In genomic region chr12:104763163-104763805, GRCh38 we compare ENCODE assay signal across 12 cellular contexts.
DNase-seq lines count a peak whose midpoint lies in the region; ATAC-seq and TF ChIP-seq lines count a peak whose summit lies in the region.
"Had no signal": no experiment of that assay in that cellular context is flagged by ENCODE, and none has a peak within 500 bp of the region (broad histone marks: within the 10 kb centered on the region; RNA-seq: fewer than 3 reads in every experiment).

No MANE protein-coding gene starts in this region.

- peak overlapping the region; percentile 3 for H3K27ac Mint-ChIP-seq in activated CD8-positive, alpha-beta T cell treated with anti-CD3 and anti-CD28 coated beads for 36 hours
- peak overlapping the region; percentile 76 to 96 for H3K27ac Mint-ChIP-seq in natural killer cell treated with Interleukin-12 subunit alpha and Interleukin-12 subunit beta and Interleukin-15 and Interleukin-18, amount 100 ng/mL, for 72 hours

- no peaks in the 10 kb centered on the region for H3K27me3 Mint-ChIP-seq in activated CD8-positive, alpha-beta T cell treated with anti-CD3 and anti-CD28 coated beads for 36 hours
- no peaks in the 10 kb centered on the region for H3K27me3 Mint-ChIP-seq in natural killer cell treated with Interleukin-12 subunit alpha and Interleukin-12 subunit beta and Interleukin-15 and Interleukin-18, amount 100 ng/mL, for 72 hours

- peaks cover 5% of the 10 kb centered on the region for H3K36me3 Mint-ChIP-seq in activated CD8-positive, alpha-beta T cell treated with anti-CD3 and anti-CD28 coated beads for 36 hours (ENCODE audit: low read depth)
- H3K36me3 Mint-ChIP-seq in natural killer cell treated with Interleukin-12 subunit alpha and Interleukin-12 subunit beta and Interleukin-15 and Interleukin-18, amount 100 ng/mL, for 72 hours, result peaks cover 2% of the 10 kb centered on the region

- POLR2A ChIA-PET in activated CD8-positive, alpha-beta T cell treated with anti-CD3 and anti-CD28 coated beads for 36 hours (lab: Charles Lee), result interaction anchor here (1.0 kb wide), 1 partner anchor 304 kb away, joined by 3 read pairs; no protein-coding TSS in a partner anchor

- H3K4me3 Mint-ChIP-seq in activated CD8-positive, alpha-beta T cell treated with anti-CD3 and anti-CD28 coated beads for 36 hours, result no peak overlapping the region
- peak overlapping the region; percentile 83 for H3K4me3 Mint-ChIP-seq in natural killer cell treated with Interleukin-12 subunit alpha and Interleukin-12 subunit beta and Interleukin-15 and Interleukin-18, amount 100 ng/mL, for 72 hours

- H3K4me1 Mint-ChIP-seq in activated CD8-positive, alpha-beta T cell treated with anti-CD3 and anti-CD28 coated beads for 36 hours (ENCODE audit: low read depth), result peaks cover 23% of the 10 kb centered on the region
- peaks cover 54 to 61% of the 10 kb centered on the region in 2 donors for H3K4me1 Mint-ChIP-seq in natural killer cell treated with Interleukin-12 subunit alpha and Interleukin-12 subunit beta and Interleukin-15 and Interleukin-18, amount 100 ng/mL, for 72 hours (ENCODE audit: low read depth in 2 of 2)

- TF ChIP-seq CTCF in activated CD8-positive, alpha-beta T cell treated with anti-CD3 and anti-CD28 coated beads for 36 hours (IDR thresholded peaks at IDR 0.05), result no peak

- intact Hi-C loops in activated CD8-positive, alpha-beta T cell treated with anti-CD3 and anti-CD28 coated beads for 36 hours (cut with micrococcal nuclease), result no loop called here

- ATAC-seq in HG03442 (IDR thresholded peaks at IDR 0.05; ENCODE audit: unreplicated experiment) (peak; percentile 59), GM18517 (IDR thresholded peaks at IDR 0.05; ENCODE audit: unreplicated experiment) (no peak)
- peak; percentile 81 for ATAC-seq in activated CD8-positive, alpha-beta T cell treated with anti-CD3 and anti-CD28 coated beads for 36 hours
- peak; percentile 90 to 92 for ATAC-seq in natural killer cell treated with Interleukin-12 subunit alpha and Interleukin-12 subunit beta and Interleukin-15 and Interleukin-18, amount 100 ng/mL, for 72 hours

- CTCF ChIA-PET in activated CD8-positive, alpha-beta T cell treated with anti-CD3 and anti-CD28 coated beads for 36 hours (lab: Charles Lee), result interaction anchor here (0.9 to 2.0 kb wide), 4 partner anchors 11 to 27 kb away, joined by 3 to 6 read pairs (median 3); no protein-coding TSS in a partner anchor

- H3K9me3 Mint-ChIP-seq in activated CD8-positive, alpha-beta T cell treated with anti-CD3 and anti-CD28 coated beads for 36 hours, result no peaks in the 10 kb centered on the region
- no peaks in the 10 kb centered on the region for H3K9me3 Mint-ChIP-seq in natural killer cell treated with Interleukin-12 subunit alpha and Interleukin-12 subunit beta and Interleukin-15 and Interleukin-18, amount 100 ng/mL, for 72 hours

- DNase-seq in activated CD4-positive, alpha-beta T cell treated with anti-CD3 and anti-CD28 coated beads, Interleukin-2, amount 50 U/mL, for 48 hours, result peak; percentile 17 to 27
- no peak for DNase-seq in activated CD4-positive, alpha-beta T cell treated with anti-CD3 and anti-CD28 coated beads, Interleukin-2, amount 50 U/mL, for 1 hour
- DNase-seq in activated CD8-positive, alpha-beta T cell treated with anti-CD3 and anti-CD28 coated beads for 36 hours, result peak; percentile 64
- peak; percentile 76 for DNase-seq in natural killer cell treated with Interleukin-12 subunit alpha and Interleukin-12 subunit beta and Interleukin-15 and Interleukin-18, amount 100 ng/mL, for 72 hours (ENCODE audit: low spot score)
- DNase-seq in kidney glomerular epithelial cell (lab: John Stamatoyannopoulos, UW) (no peak), inferior parietal cortex (ENCODE audit: extremely low spot score) (no peak)
- DNase-seq: ACHN, activated gamma-delta T cell, NCI-H1105, transverse colon had no signal

Comparison
In these comparisons a context has a peak if more than half of its experiments do, and no peak if none do; other contexts are left out.
1. DNase-seq: peak in activated CD4-positive, alpha-beta T cell treated with anti-CD3 and anti-CD28 coated beads, Interleukin-2, amount 50 U/mL, for 48 hours (2 of 2), activated CD8-positive, alpha-beta T cell treated with anti-CD3 and anti-CD28 coated beads for 36 hours (single experiment) and natural killer cell treated with Interleukin-12 subunit alpha and Interleukin-12 subunit beta and Interleukin-15 and Interleukin-18, amount 100 ng/mL, for 72 hours (single experiment); none in activated CD4-positive, alpha-beta T cell treated with anti-CD3 and anti-CD28 coated beads, Interleukin-2, amount 50 U/mL, for 1 hour (single experiment), kidney glomerular epithelial cell (single experiment) and inferior parietal cortex (single experiment).